In the genomic region with DNA sequence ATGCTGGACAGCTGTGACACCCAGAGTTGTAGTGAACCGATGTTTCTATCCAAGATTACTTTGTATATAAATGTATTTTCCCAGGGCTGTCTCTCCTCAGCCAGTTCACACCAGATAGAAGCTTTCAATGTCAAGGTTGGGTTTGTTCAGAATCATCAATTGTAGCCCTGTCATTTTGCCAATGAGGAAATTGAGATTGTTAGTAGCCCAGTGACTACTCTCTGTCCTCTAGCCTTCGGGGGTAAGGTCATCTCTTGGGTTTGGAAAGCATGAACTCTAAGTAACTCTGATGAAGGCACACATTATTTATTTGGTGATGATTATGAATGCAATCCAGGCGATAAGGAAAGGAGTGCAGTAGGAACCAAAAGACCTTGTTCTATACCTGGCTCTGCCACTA, we compare ENCODE assay signal across 1 cellular context.
TF ChIP-seq lines count a peak whose summit lies in the region.

No MANE protein-coding gene starts in this region.

TF ChIP-seq in IMR-90, 13 proteins besides CTCF, POLR2A, EP300 and RAD21:
- TF ChIP-seq SMC3 (IDR thresholded peaks at IDR 0.05; ENCODE audit: low read depth, low read length) (no peak), RFX5 (IDR thresholded peaks at IDR 0.05; ENCODE audit: low read depth, low read length) (no peak), BHLHE40 (IDR thresholded peaks at IDR 0.05; ENCODE audit: low read depth, low read length) (no peak), FOS (IDR thresholded peaks at IDR 0.05; ENCODE audit: low read depth, low read length) (no peak), MAFK (IDR thresholded peaks at IDR 0.05; ENCODE audit: low read depth, low read length) (no peak), RCOR1 (IDR thresholded peaks at IDR 0.05; ENCODE audit: insufficient replicate concordance, low read length) (no peak), MAZ (IDR thresholded peaks at IDR 0.05; ENCODE audit: borderline replicate concordance, low read depth, low read length) (no peak), MXI1 (IDR thresholded peaks at IDR 0.05; ENCODE audit: borderline replicate concordance, low read depth, low read length) (no peak), CEBPB (IDR thresholded peaks at IDR 0.05; ENCODE audit: low read depth, low read length) (no peak), NFE2L2 (IDR thresholded peaks at IDR 0.05; ENCODE audit: low read depth, low read length) (no peak), CHD1 (IDR thresholded peaks at IDR 0.05; ENCODE audit: low read depth, low read length) (no peak)
- TF ChIP-seq, protein P1, sequence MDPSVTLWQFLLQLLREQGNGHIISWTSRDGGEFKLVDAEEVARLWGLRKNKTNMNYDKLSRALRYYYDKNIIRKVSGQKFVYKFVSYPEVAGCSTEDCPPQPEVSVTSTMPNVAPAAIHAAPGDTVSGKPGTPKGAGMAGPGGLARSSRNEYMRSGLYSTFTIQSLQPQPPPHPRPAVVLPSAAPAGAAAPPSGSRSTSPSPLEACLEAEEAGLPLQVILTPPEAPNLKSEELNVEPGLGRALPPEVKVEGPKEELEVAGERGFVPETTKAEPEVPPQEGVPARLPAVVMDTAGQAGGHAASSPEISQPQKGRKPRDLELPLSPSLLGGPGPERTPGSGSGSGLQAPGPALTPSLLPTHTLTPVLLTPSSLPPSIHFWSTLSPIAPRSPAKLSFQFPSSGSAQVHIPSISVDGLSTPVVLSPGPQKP (IDR thresholded peaks at IDR 0.05; ENCODE audit: borderline replicate concordance, low read depth, low read length): no peak
- TF ChIP-seq, protein P2, sequence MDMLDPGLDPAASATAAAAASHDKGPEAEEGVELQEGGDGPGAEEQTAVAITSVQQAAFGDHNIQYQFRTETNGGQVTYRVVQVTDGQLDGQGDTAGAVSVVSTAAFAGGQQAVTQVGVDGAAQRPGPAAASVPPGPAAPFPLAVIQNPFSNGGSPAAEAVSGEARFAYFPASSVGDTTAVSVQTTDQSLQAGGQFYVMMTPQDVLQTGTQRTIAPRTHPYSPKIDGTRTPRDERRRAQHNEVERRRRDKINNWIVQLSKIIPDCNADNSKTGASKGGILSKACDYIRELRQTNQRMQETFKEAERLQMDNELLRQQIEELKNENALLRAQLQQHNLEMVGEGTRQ (IDR thresholded peaks at IDR 0.05; ENCODE audit: low read depth, low read length): no peak
TF ChIP-seq in IMR-90: peak in this region for 0.
